In genomic region chr21:26982767-26983166, GRCh38 we compare ENCODE assay signal across 17 cellular contexts. TPM values are rescaled to one million over a fixed set of nuclear protein-coding genes. Genes with fewer than 3 reads are reported as not detected.
A peak's percentile ranks its signal among the peaks of the same experiment; 100 is the strongest.
DNase-seq lines count a peak whose midpoint lies in the region; ATAC-seq and TF ChIP-seq lines count a peak whose summit lies in the region.
"Had no signal": no experiment of that assay in that cellular context is flagged by ENCODE, and none has a peak within 500 bp of the region (broad histone marks: within the 10 kb centered on the region; RNA-seq: fewer than 3 reads in every experiment).

No MANE protein-coding gene starts in this region.

- H3K4me3 ChIP-seq in foreskin fibroblast (ENCODE audit: low read depth in 1 of 2, low read length in 2 of 2) = no peak overlapping the region
- H3K4me3 ChIP-seq: gastroesophageal sphincter had no signal

- DNase-seq in AG08396 (ENCODE audit: low spot score) (peak; percentile 8), HT1080 (ENCODE audit: low read depth) (peak; percentile 70), SW480 (ENCODE audit: low spot score) (peak; percentile 17), foreskin fibroblast (peak; percentile 51 to 82), amniotic stem cell (lab: John Stamatoyannopoulos, UW) (no peak), DMS 273 (lab: John Stamatoyannopoulos, UW; ENCODE audit: unreplicated experiment) (no peak)
- DNase-seq: activated naive CD8-positive, alpha-beta T cell treated with anti-CD3 and anti-CD28 coated beads, Interleukin-2, amount 10 ng/mL, durations not matched to agents 7 days and 5 days; DMS79; left cardiac atrium; naive B cell; NCI-H524; Right ventricle myocardium superior; stimulated activated CD4-positive, alpha-beta T cell treated with anti-CD3 and anti-CD28 coated beads, Interleukin-2, amount 100 ng/mL, for 24 hours had no signal

- ATAC-seq in HG03469 (IDR thresholded peaks at IDR 0.05; ENCODE audit: unreplicated experiment) (no peak), GM18858 (IDR thresholded peaks at IDR 0.05; ENCODE audit: unreplicated experiment) (no peak)
- ATAC-seq: gastroesophageal sphincter had no signal

- TF ChIP-seq CTCF in foreskin fibroblast (IDR thresholded peaks at IDR 0.05; ENCODE audit: low read depth, low read length) = no peak

RNA-seq across cellular contexts. Expression of gene ADAMTS5, which starts 15.9 kb away (rescaled TPM):
- total RNA-seq in HT1080 (2014; rRNA removed; shearing (Covaris generic)) = not detected in 2 replicates
- not detected in 2 replicates for polyA plus RNA-seq in HT1080 (2015; cell fraction: cytosol; rRNA removed)
- not detected in 2 replicates for polyA plus RNA-seq in HT1080 (2015; cell fraction: nucleus; rRNA removed)
- total RNA-seq: activated naive CD8-positive, alpha-beta T cell treated with anti-CD3 and anti-CD28 coated beads, Interleukin-2, amount 10 ng/mL, durations not matched to agents 7 days and 5 days; pulmonary artery endothelial cell had no signal

Comparison
In these comparisons a context has a peak if more than half of its experiments do, and no peak if none do; other contexts are left out.
1. DNase-seq: peak in AG08396 (single experiment), HT1080 (single experiment), SW480 (single experiment) and foreskin fibroblast (2 of 2); none in amniotic stem cell (single experiment) and DMS 273 (single experiment).